ENCODE assay signal across 8 cellular contexts in the genomic region with DNA sequence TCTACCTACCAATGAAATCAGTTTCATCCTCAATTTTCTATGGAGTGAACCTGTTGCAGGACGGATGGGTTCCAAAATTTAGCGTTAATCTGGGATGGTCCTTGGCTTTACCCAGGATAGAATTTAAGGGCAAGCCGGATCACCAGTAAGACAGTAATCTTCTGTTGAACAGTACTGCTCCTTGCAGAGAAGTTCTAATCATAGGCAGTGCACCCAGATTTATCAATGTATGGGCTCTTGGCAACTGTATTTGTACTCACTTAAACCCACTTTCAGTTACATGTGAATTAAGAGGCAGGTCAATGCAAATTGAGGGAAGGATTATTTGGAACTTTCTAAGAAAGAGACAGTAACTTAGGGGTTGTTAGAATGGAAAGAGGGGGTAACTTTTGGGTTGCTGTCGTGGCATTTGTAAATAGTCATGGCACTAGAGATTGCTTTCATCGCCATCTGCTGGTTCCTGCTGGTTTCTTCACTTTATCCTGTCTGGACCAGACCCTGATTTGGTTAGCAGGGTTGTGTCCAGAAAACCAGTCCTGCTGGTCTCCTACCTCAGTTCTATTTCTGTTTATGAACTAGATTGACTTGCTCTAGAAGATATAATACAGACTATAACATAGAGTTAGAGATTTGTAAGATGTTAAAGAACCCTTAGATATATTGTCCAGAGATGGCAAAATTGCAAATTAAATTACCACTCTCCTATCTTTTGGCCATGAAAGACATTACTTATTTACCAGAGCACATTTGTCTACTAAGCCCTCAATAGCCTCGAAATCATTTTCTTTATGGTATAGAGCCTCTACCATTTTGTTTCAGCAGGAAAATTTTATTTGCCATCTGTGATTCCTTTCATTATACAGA.
DNase-seq lines count a peak whose midpoint lies in the region; ATAC-seq lines count a peak whose summit lies in the region.

No MANE protein-coding gene starts in this region.

- H3K9me3 Mint-ChIP-seq in immature natural killer cell: peaks cover 0 to 5% (median 2%) of the 10 kb centered on the region in 6 donors

- no peaks in the 10 kb centered on the region for H3K27me3 ChIP-seq in H7 (ENCODE audit: control insufficient read depth, insufficient read depth, low read length)

- H3K4me3 Mint-ChIP-seq in immature natural killer cell: no peak overlapping the region

- no peak overlapping the region for H3K27ac Mint-ChIP-seq in immature natural killer cell

- DNase-seq in NCI-H2227 (lab: John Stamatoyannopoulos, UW; ENCODE audit: unreplicated experiment): peak; percentile 3
- DNase-seq in NCI-H2227 treated with DMSO at 0.1 percent for 48 hours (lab: John Stamatoyannopoulos, UW): no peak
- DNase-seq in H7: peak; percentile 12
- DNase-seq in NCI-H2107 (lab: John Stamatoyannopoulos, UW): peak; percentile 11
- peak; percentile 27 for DNase-seq in activated naive CD4-positive, alpha-beta T cell treated with anti-CD3 and anti-CD28 coated beads, Interleukin-2, amount 50 U/mL, for 16 hours
- peak; percentile 9 to 40 (median 39) for DNase-seq in immature natural killer cell
- peak; percentile 14 for DNase-seq in stimulated activated CD4-positive, alpha-beta T cell treated with anti-CD3 and anti-CD28 coated beads, Interleukin-4, amount 100 ng/mL, for 48 hours (ENCODE audit: low read depth in 2 of 2)

- peaks cover 0 to 8% (median 4%) of the 10 kb centered on the region in 3 donors for H3K36me3 Mint-ChIP-seq in immature natural killer cell

- ATAC-seq in GM19324 (IDR thresholded peaks at IDR 0.05; ENCODE audit: low FRiP score, unreplicated experiment): no peak

- H3K4me1 Mint-ChIP-seq in immature natural killer cell: peaks cover 0 to 2% of the 10 kb centered on the region in 2 donors

- H3K36me3 ChIP-seq in H7 (replicated peaks; ENCODE audit: control insufficient read depth, insufficient read depth, low read length): no peaks in the 10 kb centered on the region

- H3K4me3 ChIP-seq in H7 (ENCODE audit: insufficient read depth, low read depth, low read length): no peak overlapping the region

- peaks cover 0 to 4% (median 0%) of the 10 kb centered on the region in 3 donors for H3K27me3 Mint-ChIP-seq in immature natural killer cell (ENCODE audit: low read depth in 3 of 3)
